1 cellular context compared by ENCODE assay signal in the genomic region with DNA sequence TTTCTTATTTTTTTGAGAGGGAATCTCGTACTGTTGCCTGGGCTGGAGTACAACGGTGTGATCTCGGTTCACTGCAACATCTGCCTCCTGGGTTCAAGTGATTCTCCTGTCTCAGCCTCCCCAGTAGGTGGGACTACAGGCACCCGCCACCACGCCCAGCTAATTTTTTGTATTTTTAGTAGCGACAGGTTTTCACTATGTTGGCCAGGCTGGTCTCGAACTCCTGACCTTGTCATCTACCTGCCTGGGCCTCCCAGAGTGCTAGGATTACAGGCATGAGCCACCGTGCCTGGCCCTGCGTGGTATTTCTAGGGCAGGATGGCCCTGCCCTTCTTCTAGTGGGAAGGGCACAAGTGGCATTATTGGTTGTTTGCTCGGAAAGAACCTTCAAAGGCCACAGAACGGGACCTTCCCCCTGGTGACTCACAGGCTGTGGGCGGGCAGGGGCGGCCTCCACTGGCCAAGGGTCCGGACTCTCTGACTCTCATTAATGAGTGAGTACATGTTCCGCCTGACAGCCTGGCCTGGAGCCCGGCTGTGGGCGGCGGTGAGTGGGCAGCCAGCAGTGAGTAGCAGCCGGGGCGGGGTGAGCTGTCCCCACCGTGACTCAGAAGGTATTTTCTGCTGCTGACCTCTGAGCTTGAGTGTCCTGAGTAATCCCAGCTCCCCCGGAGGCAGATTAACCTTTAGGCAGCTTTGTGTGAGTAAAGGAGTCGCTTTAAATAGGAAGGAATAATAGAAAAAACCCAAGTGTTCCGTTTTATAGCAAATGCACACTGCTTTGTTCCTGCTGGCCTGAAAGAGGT.
TF ChIP-seq lines count a peak whose summit lies in the region.

No MANE protein-coding gene starts in this region.

TF ChIP-seq in K562, 482 proteins besides CTCF, POLR2A, EP300 and RAD21 (continued from another document and continues in another):
- TF ChIP-seq, protein P1, sequence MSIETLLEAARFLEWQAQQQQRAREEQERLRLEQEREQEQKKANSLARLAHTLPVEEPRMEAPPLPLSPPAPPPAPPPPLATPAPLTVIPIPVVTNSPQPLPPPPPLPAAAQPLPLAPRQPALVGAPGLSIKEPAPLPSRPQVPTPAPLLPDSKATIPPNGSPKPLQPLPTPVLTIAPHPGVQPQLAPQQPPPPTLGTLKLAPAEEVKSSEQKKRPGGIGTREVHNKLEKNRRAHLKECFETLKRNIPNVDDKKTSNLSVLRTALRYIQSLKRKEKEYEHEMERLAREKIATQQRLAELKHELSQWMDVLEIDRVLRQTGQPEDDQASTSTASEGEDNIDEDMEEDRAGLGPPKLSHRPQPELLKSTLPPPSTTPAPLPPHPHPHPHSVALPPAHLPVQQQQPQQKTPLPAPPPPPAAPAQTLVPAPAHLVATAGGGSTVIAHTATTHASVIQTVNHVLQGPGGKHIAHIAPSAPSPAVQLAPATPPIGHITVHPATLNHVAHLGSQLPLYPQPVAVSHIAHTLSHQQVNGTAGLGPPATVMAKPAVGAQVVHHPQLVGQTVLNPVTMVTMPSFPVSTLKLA (conservative IDR thresholded peaks at IDR 0.05) = peak in 1 of 2 experiments; percentile 75
- TF ChIP-seq ATF1 (CRISPR knock-in tag; IDR thresholded peaks at IDR 0.05) (no peak), ATF1 (tag; IDR thresholded peaks at IDR 0.05) (peak; percentile 61), GABPA (tag; conservative IDR thresholded peaks at IDR 0.05; ENCODE audit: low read depth) (peak; percentile 49; the same call in 1 of the 2 replicates), RBFOX2 (IDR thresholded peaks at IDR 0.05; ENCODE audit: low read depth, low read length) (peak; percentile 78), MIER1 (IDR thresholded peaks at IDR 0.05; ENCODE audit: low read depth) (no peak), ETV6 (IDR thresholded peaks at IDR 0.05; ENCODE audit: borderline replicate concordance in 1 of 2, low read depth in 2 of 2, low read length in 1 of 2) (peak in 1 of 2 experiments; percentile 35; a peak in 1 of 4 replicates), ETV6 (CRISPR knock-in tag; IDR thresholded peaks at IDR 0.05; ENCODE audit: borderline replicate concordance) (no peak), OTX1 (CRISPR knock-in tag; IDR thresholded peaks at IDR 0.05) (no peak), ZNF589 (CRISPR knock-in tag; IDR thresholded peaks at IDR 0.05; ENCODE audit: low read depth) (peak; percentile 82; the same call in 1 of the 2 replicates), RFX1 (IDR thresholded peaks at IDR 0.05) (no peak), ESRRA (IDR thresholded peaks at IDR 0.05; ENCODE audit: borderline replicate concordance, low read depth) (peak; percentile 86), POLR2G (IDR thresholded peaks at IDR 0.05; ENCODE audit: low read depth, low read length) (peak; percentile 75), FOXA3 (CRISPR knock-in tag; conservative IDR thresholded peaks at IDR 0.05 in 1 of 2, IDR thresholded peaks at IDR 0.05 in 1 of 2) (no peak), BACH1 (tag; IDR thresholded peaks at IDR 0.05) (peak; percentile 34; the same call in 1 of the 2 replicates), DIDO1 (tag; IDR thresholded peaks at IDR 0.05; ENCODE audit: low read depth) (no peak), DPF2 (IDR thresholded peaks at IDR 0.05) (peak; percentile 90), MCM2 (IDR thresholded peaks at IDR 0.05; ENCODE audit: low read depth) (no peak), ZC3H11A (IDR thresholded peaks at IDR 0.05; ENCODE audit: low read depth, low read length) (0 out of 2 replicates have a peak, but pooled peaks have one; percentile 30), TEAD1 (CRISPR knock-in tag; IDR thresholded peaks at IDR 0.05) (peak in 1 of 2 experiments; percentile 63; a peak in 2 of 4 replicates), ZBTB17 (CRISPR knock-in tag; IDR thresholded peaks at IDR 0.05) (peak; percentile 60; the same call in 1 of the 2 replicates), TOE1 (IDR thresholded peaks at IDR 0.05; ENCODE audit: borderline replicate concordance) (0 out of 2 replicates have a peak, but pooled peaks have one; percentile 28), TOE1 (CRISPR knock-in tag; IDR thresholded peaks at IDR 0.05; ENCODE audit: borderline replicate concordance, low read depth) (no peak), NFATC3 (IDR thresholded peaks at IDR 0.05) (no peak), PHF21A (IDR thresholded peaks at IDR 0.05; ENCODE audit: borderline replicate concordance, low read depth) (no peak), SMC3 (conservative IDR thresholded peaks at IDR 0.05; ENCODE audit: insufficient read depth, low read depth, low read length) (0 out of 2 replicates have a peak, but pooled peaks have one; percentile 10), PTTG1 (tag; IDR thresholded peaks at IDR 0.05; ENCODE audit: low read depth) (no peak), SREBF1 (IDR thresholded peaks at IDR 0.05; ENCODE audit: borderline replicate concordance, low read depth, low read length) (no peak), CREBBP (IDR thresholded peaks at IDR 0.05; ENCODE audit: low read depth, low read length) (no peak), ZEB2 (IDR thresholded peaks at IDR 0.05) (peak; percentile 48; the same call in 1 of the 2 replicates), EZH2 (IDR thresholded peaks at IDR 0.05; ENCODE audit: borderline replicate concordance, low read depth, low read length) (no peak), ZNF778 (CRISPR knock-in tag; IDR thresholded peaks at IDR 0.05) (no peak)
- TF ChIP-seq, protein P2, sequence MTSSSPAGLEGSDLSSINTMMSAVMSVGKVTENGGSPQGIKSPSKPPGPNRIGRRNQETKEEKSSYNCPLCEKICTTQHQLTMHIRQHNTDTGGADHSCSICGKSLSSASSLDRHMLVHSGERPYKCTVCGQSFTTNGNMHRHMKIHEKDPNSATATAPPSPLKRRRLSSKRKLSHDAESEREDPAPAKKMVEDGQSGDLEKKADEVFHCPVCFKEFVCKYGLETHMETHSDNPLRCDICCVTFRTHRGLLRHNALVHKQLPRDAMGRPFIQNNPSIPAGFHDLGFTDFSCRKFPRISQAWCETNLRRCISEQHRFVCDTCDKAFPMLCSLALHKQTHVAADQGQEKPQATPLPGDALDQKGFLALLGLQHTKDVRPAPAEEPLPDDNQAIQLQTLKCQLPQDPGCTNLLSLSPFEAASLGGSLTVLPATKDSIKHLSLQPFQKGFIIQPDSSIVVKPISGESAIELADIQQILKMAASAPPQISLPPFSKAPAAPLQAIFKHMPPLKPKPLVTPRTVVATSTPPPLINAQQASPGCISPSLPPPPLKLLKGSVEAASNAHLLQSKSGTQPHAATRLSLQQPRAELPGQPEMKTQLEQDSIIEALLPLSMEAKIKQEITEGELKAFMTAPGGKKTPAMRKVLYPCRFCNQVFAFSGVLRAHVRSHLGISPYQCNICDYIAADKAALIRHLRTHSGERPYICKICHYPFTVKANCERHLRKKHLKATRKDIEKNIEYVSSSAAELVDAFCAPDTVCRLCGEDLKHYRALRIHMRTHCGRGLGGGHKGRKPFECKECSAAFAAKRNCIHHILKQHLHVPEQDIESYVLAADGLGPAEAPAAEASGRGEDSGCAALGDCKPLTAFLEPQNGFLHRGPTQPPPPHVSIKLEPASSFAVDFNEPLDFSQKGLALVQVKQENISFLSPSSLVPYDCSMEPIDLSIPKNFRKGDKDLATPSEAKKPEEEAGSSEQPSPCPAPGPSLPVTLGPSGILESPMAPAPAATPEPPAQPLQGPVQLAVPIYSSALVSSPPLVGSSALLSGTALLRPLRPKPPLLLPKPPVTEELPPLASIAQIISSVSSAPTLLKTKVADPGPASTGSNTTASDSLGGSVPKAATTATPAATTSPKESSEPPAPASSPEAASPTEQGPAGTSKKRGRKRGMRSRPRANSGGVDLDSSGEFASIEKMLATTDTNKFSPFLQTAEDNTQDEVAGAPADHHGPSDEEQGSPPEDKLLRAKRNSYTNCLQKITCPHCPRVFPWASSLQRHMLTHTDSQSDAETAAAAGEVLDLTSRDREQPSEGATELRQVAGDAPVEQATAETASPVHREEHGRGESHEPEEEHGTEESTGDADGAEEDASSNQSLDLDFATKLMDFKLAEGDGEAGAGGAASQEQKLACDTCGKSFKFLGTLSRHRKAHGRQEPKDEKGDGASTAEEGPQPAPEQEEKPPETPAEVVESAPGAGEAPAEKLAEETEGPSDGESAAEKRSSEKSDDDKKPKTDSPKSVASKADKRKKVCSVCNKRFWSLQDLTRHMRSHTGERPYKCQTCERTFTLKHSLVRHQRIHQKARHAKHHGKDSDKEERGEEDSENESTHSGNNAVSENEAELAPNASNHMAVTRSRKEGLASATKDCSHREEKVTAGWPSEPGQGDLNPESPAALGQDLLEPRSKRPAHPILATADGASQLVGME (CRISPR knock-in tag; IDR thresholded peaks at IDR 0.05) = 0 out of 2 replicates have a peak, but pooled peaks have one; percentile 36
- TF ChIP-seq, protein P3, sequence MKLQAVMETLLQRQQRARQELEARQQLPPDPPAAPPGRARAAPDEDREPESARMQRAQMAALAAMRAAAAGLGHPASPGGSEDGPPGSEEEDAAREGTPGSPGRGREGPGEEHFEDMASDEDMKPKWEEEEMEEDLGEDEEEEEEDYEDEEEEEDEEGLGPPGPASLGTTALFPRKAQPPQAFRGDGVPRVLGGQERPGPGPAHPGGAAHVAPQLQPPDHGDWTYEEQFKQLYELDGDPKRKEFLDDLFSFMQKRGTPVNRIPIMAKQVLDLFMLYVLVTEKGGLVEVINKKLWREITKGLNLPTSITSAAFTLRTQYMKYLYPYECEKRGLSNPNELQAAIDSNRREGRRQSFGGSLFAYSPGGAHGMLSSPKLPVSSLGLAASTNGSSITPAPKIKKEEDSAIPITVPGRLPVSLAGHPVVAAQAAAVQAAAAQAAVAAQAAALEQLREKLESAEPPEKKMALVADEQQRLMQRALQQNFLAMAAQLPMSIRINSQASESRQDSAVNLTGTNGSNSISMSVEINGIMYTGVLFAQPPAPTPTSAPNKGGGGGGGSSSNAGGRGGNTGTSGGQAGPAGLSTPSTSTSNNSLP (IDR thresholded peaks at IDR 0.05; ENCODE audit: borderline replicate concordance, low read depth, low read length) = 0 out of 2 replicates have a peak, but pooled peaks have one; percentile 28
- TF ChIP-seq, protein P4, sequence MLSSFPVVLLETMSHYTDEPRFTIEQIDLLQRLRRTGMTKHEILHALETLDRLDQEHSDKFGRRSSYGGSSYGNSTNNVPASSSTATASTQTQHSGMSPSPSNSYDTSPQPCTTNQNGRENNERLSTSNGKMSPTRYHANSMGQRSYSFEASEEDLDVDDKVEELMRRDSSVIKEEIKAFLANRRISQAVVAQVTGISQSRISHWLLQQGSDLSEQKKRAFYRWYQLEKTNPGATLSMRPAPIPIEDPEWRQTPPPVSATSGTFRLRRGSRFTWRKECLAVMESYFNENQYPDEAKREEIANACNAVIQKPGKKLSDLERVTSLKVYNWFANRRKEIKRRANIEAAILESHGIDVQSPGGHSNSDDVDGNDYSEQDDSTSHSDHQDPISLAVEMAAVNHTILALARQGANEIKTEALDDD (IDR thresholded peaks at IDR 0.05) = peak; percentile 48; the same call in 1 of the 2 replicates
- TF ChIP-seq, protein P5, sequence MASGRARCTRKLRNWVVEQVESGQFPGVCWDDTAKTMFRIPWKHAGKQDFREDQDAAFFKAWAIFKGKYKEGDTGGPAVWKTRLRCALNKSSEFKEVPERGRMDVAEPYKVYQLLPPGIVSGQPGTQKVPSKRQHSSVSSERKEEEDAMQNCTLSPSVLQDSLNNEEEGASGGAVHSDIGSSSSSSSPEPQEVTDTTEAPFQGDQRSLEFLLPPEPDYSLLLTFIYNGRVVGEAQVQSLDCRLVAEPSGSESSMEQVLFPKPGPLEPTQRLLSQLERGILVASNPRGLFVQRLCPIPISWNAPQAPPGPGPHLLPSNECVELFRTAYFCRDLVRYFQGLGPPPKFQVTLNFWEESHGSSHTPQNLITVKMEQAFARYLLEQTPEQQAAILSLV (tag; IDR thresholded peaks at IDR 0.05) = no peak
- TF ChIP-seq, protein P6, sequence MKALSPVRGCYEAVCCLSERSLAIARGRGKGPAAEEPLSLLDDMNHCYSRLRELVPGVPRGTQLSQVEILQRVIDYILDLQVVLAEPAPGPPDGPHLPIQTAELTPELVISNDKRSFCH (CRISPR knock-in tag; IDR thresholded peaks at IDR 0.05) = no peak
- TF ChIP-seq, protein P6 (tag; IDR thresholded peaks at IDR 0.05) = peak; percentile 22; the same call in 1 of the 2 replicates
- TF ChIP-seq, protein P7, sequence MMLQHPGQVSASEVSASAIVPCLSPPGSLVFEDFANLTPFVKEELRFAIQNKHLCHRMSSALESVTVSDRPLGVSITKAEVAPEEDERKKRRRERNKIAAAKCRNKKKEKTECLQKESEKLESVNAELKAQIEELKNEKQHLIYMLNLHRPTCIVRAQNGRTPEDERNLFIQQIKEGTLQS (IDR thresholded peaks at IDR 0.05) = peak; percentile 98
- TF ChIP-seq, protein P7 (CRISPR knock-in tag; conservative IDR thresholded peaks at IDR 0.05) = peak; percentile 96
- TF ChIP-seq, protein P8, sequence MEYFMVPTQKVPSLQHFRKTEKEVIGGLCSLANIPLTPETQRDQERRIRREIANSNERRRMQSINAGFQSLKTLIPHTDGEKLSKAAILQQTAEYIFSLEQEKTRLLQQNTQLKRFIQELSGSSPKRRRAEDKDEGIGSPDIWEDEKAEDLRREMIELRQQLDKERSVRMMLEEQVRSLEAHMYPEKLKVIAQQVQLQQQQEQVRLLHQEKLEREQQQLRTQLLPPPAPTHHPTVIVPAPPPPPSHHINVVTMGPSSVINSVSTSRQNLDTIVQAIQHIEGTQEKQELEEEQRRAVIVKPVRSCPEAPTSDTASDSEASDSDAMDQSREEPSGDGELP (CRISPR knock-in tag; IDR thresholded peaks at IDR 0.05; ENCODE audit: borderline replicate concordance) = peak; percentile 93
- TF ChIP-seq, protein P9, sequence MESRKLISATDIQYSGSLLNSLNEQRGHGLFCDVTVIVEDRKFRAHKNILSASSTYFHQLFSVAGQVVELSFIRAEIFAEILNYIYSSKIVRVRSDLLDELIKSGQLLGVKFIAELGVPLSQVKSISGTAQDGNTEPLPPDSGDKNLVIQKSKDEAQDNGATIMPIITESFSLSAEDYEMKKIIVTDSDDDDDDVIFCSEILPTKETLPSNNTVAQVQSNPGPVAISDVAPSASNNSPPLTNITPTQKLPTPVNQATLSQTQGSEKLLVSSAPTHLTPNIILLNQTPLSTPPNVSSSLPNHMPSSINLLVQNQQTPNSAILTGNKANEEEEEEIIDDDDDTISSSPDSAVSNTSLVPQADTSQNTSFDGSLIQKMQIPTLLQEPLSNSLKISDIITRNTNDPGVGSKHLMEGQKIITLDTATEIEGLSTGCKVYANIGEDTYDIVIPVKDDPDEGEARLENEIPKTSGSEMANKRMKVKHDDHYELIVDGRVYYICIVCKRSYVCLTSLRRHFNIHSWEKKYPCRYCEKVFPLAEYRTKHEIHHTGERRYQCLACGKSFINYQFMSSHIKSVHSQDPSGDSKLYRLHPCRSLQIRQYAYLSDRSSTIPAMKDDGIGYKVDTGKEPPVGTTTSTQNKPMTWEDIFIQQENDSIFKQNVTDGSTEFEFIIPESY (CRISPR knock-in tag; IDR thresholded peaks at IDR 0.05) = peak; percentile 73; the same call in 1 of the 2 replicates
- TF ChIP-seq, protein P10, sequence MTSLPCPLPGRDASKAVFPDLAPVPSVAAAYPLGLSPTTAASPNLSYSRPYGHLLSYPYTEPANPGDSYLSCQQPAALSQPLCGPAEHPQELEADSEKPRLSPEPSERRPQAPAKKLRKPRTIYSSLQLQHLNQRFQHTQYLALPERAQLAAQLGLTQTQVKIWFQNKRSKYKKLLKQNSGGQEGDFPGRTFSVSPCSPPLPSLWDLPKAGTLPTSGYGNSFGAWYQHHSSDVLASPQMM (CRISPR knock-in tag; IDR thresholded peaks at IDR 0.05) = no peak
